Comparison of ENCODE assay signal across 16 cellular contexts in genomic region chr2:138215958-138216357, GRCh38.
DNase-seq lines count a peak whose midpoint lies in the region; ATAC-seq and TF ChIP-seq lines count a peak whose summit lies in the region.
"Had no signal": no experiment of that assay in that cellular context is flagged by ENCODE, and none has a peak within 500 bp of the region (broad histone marks: within the 10 kb centered on the region; RNA-seq: fewer than 3 reads in every experiment).

No MANE protein-coding gene starts in this region.

- H3K4me3 ChIP-seq in GM23338 (no peak overlapping the region), BE2C (ENCODE audit: low read depth, low read length) (no peak overlapping the region)
- H3K4me3 ChIP-seq: BLaER1 treated with 17β-estradiol and CSF1 and Interleukin-3, amounts not matched to agents 10 nM and 100 nM had no signal

- DNase-seq in GM23338 (ENCODE audit: low spot score) (no peak), kidney tubule cell (ENCODE audit: low spot score) (peak; percentile 59), BE2C (no peak), GM20000 (ENCODE audit: low spot score) (no peak)
- no peak for DNase-seq in activated CD4-positive, alpha-beta T cell treated with anti-CD3 and anti-CD28 coated beads, Interleukin-2, amount 10 ng/mL, durations not matched to agents 7 days and 5 days
- DNase-seq: 8988T; ACHN; Caco-2; Calu3; CD4-positive, alpha-beta T cell; CD8-positive, alpha-beta T cell; DMS79 treated with DMSO at 0.1 percent for 48 hours; GF-D8 had no signal

- H3K36me3 ChIP-seq in GM23338 (ENCODE audit: insufficient read depth) (no peaks in the 10 kb centered on the region), BE2C (no peaks in the 10 kb centered on the region)
- H3K36me3 ChIP-seq: BLaER1 treated with 17β-estradiol and CSF1 and Interleukin-3, amounts not matched to agents 10 nM and 100 nM had no signal

- H3K27ac Mint-ChIP-seq in GM23338, result no peak overlapping the region
- no peak overlapping the region for H3K27ac Mint-ChIP-seq in activated CD4-positive, alpha-beta T cell treated with anti-CD3 and anti-CD28 coated beads, Interleukin-2, amount 10 ng/mL, durations not matched to agents 7 days and 5 days
- H3K27ac Mint-ChIP-seq: CD4-positive, alpha-beta T cell; CD8-positive, alpha-beta T cell had no signal

- H3K9me3 Mint-ChIP-seq in GM23338, result no peaks in the 10 kb centered on the region
- peaks cover 2% of the 10 kb centered on the region for H3K9me3 Mint-ChIP-seq in activated CD4-positive, alpha-beta T cell treated with anti-CD3 and anti-CD28 coated beads, Interleukin-2, amount 10 ng/mL, durations not matched to agents 7 days and 5 days

- H2AFZ ChIP-seq in GM23338, result peak overlapping the region; percentile 4; the same call in 1 of the 2 replicates

- no peaks in the 10 kb centered on the region for H3K36me3 Mint-ChIP-seq in GM23338 (ENCODE audit: low read depth)
- H3K36me3 Mint-ChIP-seq in activated CD4-positive, alpha-beta T cell treated with anti-CD3 and anti-CD28 coated beads, Interleukin-2, amount 10 ng/mL, durations not matched to agents 7 days and 5 days (ENCODE audit: low read depth), result no peaks in the 10 kb centered on the region
- H3K36me3 Mint-ChIP-seq: CD8-positive, alpha-beta T cell had no signal

- H3K4me3 Mint-ChIP-seq in GM23338, result no peak overlapping the region
- no peak overlapping the region for H3K4me3 Mint-ChIP-seq in activated CD4-positive, alpha-beta T cell treated with anti-CD3 and anti-CD28 coated beads, Interleukin-2, amount 10 ng/mL, durations not matched to agents 7 days and 5 days
- H3K4me3 Mint-ChIP-seq: CD4-positive, alpha-beta T cell; CD8-positive, alpha-beta T cell had no signal

- no peak for TF ChIP-seq RAD21 in Ishikawa (IDR thresholded peaks at IDR 0.05; ENCODE audit: low read depth)

- no peaks in the 10 kb centered on the region for H4K20me1 ChIP-seq in GM23338 (replicated peaks; ENCODE audit: insufficient read depth)
- H4K20me1 ChIP-seq: BLaER1 treated with 17β-estradiol and CSF1 and Interleukin-3, amounts not matched to agents 10 nM and 100 nM had no signal

- no peaks in the 10 kb centered on the region for H3K79me2 ChIP-seq in GM23338 (replicated peaks; ENCODE audit: insufficient read depth)

- H3K27me3 ChIP-seq in GM23338 (ENCODE audit: insufficient read depth) (no peaks in the 10 kb centered on the region), BE2C (no peaks in the 10 kb centered on the region)
- H3K27me3 ChIP-seq: BLaER1 treated with 17β-estradiol and CSF1 and Interleukin-3, amounts not matched to agents 10 nM and 100 nM had no signal

- H3K9me2 ChIP-seq in GM23338 (ENCODE audit: insufficient read depth), result peaks cover 18% of the 10 kb centered on the region

- CTCF ChIA-PET in activated CD4-positive, alpha-beta T cell treated with anti-CD3 and anti-CD28 coated beads, Interleukin-2, amount 10 ng/mL, durations not matched to agents 7 days and 5 days (lab: Charles Lee), result no interaction called here

- TF ChIP-seq CTCF in GM23338 (conservative IDR thresholded peaks at IDR 0.05; ENCODE audit: low read depth in 2 of 2), result no peak
- TF ChIP-seq CTCF in BE2C (IDR thresholded peaks at IDR 0.05; ENCODE audit: low read depth, low read length), result no peak
- TF ChIP-seq CTCF in GM20000 (IDR thresholded peaks at IDR 0.05; ENCODE audit: extremely low read depth, missing control alignments), result no peak

- no peaks in the 10 kb centered on the region for H3F3A ChIP-seq in GM23338 (replicated peaks; ENCODE audit: low read depth)

- H3K9me3 ChIP-seq in BE2C, result no peaks in the 10 kb centered on the region
- H3K9me3 ChIP-seq: BLaER1 treated with 17β-estradiol and CSF1 and Interleukin-3, amounts not matched to agents 10 nM and 100 nM; Caco-2 had no signal

- ATAC-seq in GM23338, result no peak
- ATAC-seq: CD8-positive, alpha-beta T cell had no signal

- POLR2A ChIA-PET in activated CD4-positive, alpha-beta T cell treated with anti-CD3 and anti-CD28 coated beads, Interleukin-2, amount 10 ng/mL, durations not matched to agents 7 days and 5 days (lab: Charles Lee), result no interaction called here

- peaks cover 33% of the 10 kb centered on the region for H3K4me1 Mint-ChIP-seq in GM23338
- no peaks in the 10 kb centered on the region for H3K4me1 Mint-ChIP-seq in activated CD4-positive, alpha-beta T cell treated with anti-CD3 and anti-CD28 coated beads, Interleukin-2, amount 10 ng/mL, durations not matched to agents 7 days and 5 days

- peak overlapping the region; percentile 50 for H3K4me2 ChIP-seq in GM23338
- H3K4me2 ChIP-seq: BLaER1 treated with 17β-estradiol and CSF1 and Interleukin-3, amounts not matched to agents 10 nM and 100 nM had no signal

- H3K27ac ChIP-seq in GM23338 (ENCODE audit: low read depth), result 0 out of 2 replicates have a peak overlapping the region, but pooled peaks have one; percentile 27
- H3K27ac ChIP-seq: BLaER1 treated with 17β-estradiol and CSF1 and Interleukin-3, amounts not matched to agents 10 nM and 100 nM; C4-2B had no signal

- H3K27me3 Mint-ChIP-seq in GM23338 (ENCODE audit: insufficient read depth, low read depth, poor library complexity), result no peaks in the 10 kb centered on the region
- H3K27me3 Mint-ChIP-seq in activated CD4-positive, alpha-beta T cell treated with anti-CD3 and anti-CD28 coated beads, Interleukin-2, amount 10 ng/mL, durations not matched to agents 7 days and 5 days, result no peaks in the 10 kb centered on the region
- H3K27me3 Mint-ChIP-seq: CD4-positive, alpha-beta T cell had no signal

- TF ChIP-seq EP300 in Ishikawa (IDR thresholded peaks at IDR 0.05; ENCODE audit: borderline replicate concordance), result peak; percentile 59; the same call in 1 of the 2 replicates

- H3K4me1 ChIP-seq in GM23338 (ENCODE audit: insufficient read depth) (peaks cover 41% of the 10 kb centered on the region), BE2C (no peaks in the 10 kb centered on the region)
- H3K4me1 ChIP-seq: BLaER1 treated with 17β-estradiol and CSF1 and Interleukin-3, amounts not matched to agents 10 nM and 100 nM; Caco-2 had no signal

TF ChIP-seq in GM23338, 12 proteins besides CTCF, POLR2A, EP300 and RAD21 (continues in another document):
- TF ChIP-seq REST (IDR thresholded peaks at IDR 0.05; ENCODE audit: unreplicated experiment), result no peak

TF ChIP-seq in Ishikawa, 13 proteins besides CTCF, POLR2A, EP300 and RAD21:
- TF ChIP-seq, protein P1, sequence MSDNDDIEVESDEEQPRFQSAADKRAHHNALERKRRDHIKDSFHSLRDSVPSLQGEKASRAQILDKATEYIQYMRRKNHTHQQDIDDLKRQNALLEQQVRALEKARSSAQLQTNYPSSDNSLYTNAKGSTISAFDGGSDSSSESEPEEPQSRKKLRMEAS (IDR thresholded peaks at IDR 0.05), result no peak
- no peak for TF ChIP-seq EGR1 (IDR thresholded peaks at IDR 0.05)
- TF ChIP-seq CREB1 (IDR thresholded peaks at IDR 0.05; ENCODE audit: low read depth), result no peak
- TF ChIP-seq TEAD4 (IDR thresholded peaks at IDR 0.05), result peak; percentile 65
- peak; percentile 24; the same call in 1 of the 2 replicates for TF ChIP-seq YY1 (IDR thresholded peaks at IDR 0.05; ENCODE audit: low read depth)
- TF ChIP-seq FOXM1 (IDR thresholded peaks at IDR 0.05; ENCODE audit: borderline replicate concordance, low read depth), result peak; percentile 53; the same call in 1 of the 2 replicates
